ENCODE assay signal across 1 cellular context in genomic region chr3:30452446-30452845, GRCh38.
TF ChIP-seq lines count a peak whose summit lies in the region.

No MANE protein-coding gene starts in this region.

TF ChIP-seq in SK-N-SH, 30 proteins besides CTCF, POLR2A, EP300 and RAD21 (continued from another document):
- TF ChIP-seq IRF3 (IDR thresholded peaks at IDR 0.05; ENCODE audit: low read depth, low read length), result no peak
